ENCODE assay signal across 8 cellular contexts in genomic region chr2:111011218-111011617, GRCh38.
"Had no signal": no experiment of that assay in that cellular context is flagged by ENCODE, and none has a peak within 500 bp of the region (broad histone marks: within the 10 kb centered on the region; RNA-seq: fewer than 3 reads in every experiment).

No MANE protein-coding gene starts in this region.

- FAIRE-seq: G401.6, GM12878, GM12891, GM12892, GM18507, GM19239 had no signal

- H3K4me3 ChIP-seq: GM12878 had no signal

- ATAC-seq: GM12878 had no signal

- DNase-seq: GDM1, GF-D8 had no signal
